18 cellular contexts compared by ENCODE assay signal in genomic region chr2:147482590-147483292, GRCh38.
"Had no signal": no experiment of that assay in that cellular context is flagged by ENCODE, and none has a peak within 500 bp of the region (broad histone marks: within the 10 kb centered on the region; RNA-seq: fewer than 3 reads in every experiment).

No MANE protein-coding gene starts in this region.

- ATAC-seq: effector memory CD8-positive, alpha-beta T cell; natural killer cell treated with Interleukin-12 subunit alpha and Interleukin-12 subunit beta and Interleukin-15 and Interleukin-18, amount 100 ng/mL, for 72 hours; sciatic nerve; stimulated activated naive B cell treated with anti-CD40 and anti-IgM and Interleukin-4, amounts not matched to agents 10 μg/mL and 1 μg/mL and 100 μg/mL, for 72 hours; upper lobe of right lung had no signal

- H3K27me3 Mint-ChIP-seq: activated CD4-positive, alpha-beta T cell treated with anti-CD3 and anti-CD28 coated beads, Interleukin-2, amount 10 ng/mL, durations not matched to agents 24 days and 14 days; brain; effector memory CD8-positive, alpha-beta T cell; natural killer cell treated with Interleukin-12 subunit alpha and Interleukin-12 subunit beta and Interleukin-15 and Interleukin-18, amount 100 ng/mL, for 72 hours; stimulated activated naive B cell treated with anti-CD40 and anti-IgM and Interleukin-4, amounts not matched to agents 10 μg/mL and 1 μg/mL and 100 μg/mL, for 72 hours had no signal

- H3K9me3 ChIP-seq: esophagus squamous epithelium, neutrophil, spleen, upper lobe of right lung had no signal

- H3K27ac Mint-ChIP-seq: activated CD4-positive, alpha-beta T cell treated with anti-CD3 and anti-CD28 coated beads, Interleukin-2, amount 10 ng/mL, durations not matched to agents 24 days and 14 days; activated naive CD8-positive, alpha-beta T cell treated with anti-CD3 and anti-CD28 coated beads, Interleukin-2, amount 10 ng/mL, durations not matched to agents 7 days and 5 days; effector memory CD8-positive, alpha-beta T cell; natural killer cell treated with Interleukin-12 subunit alpha and Interleukin-12 subunit beta and Interleukin-15 and Interleukin-18, amount 100 ng/mL, for 72 hours; stimulated activated naive B cell treated with anti-CD40 and anti-IgM and Interleukin-4, amounts not matched to agents 10 μg/mL and 1 μg/mL and 100 μg/mL, for 72 hours had no signal

- H3K79me2 ChIP-seq: parathyroid adenoma had no signal

- H3K9me3 Mint-ChIP-seq: activated CD4-positive, alpha-beta T cell treated with anti-CD3 and anti-CD28 coated beads, Interleukin-2, amount 10 ng/mL, durations not matched to agents 24 days and 14 days; brain; effector memory CD8-positive, alpha-beta T cell; natural killer cell treated with Interleukin-12 subunit alpha and Interleukin-12 subunit beta and Interleukin-15 and Interleukin-18, amount 100 ng/mL, for 72 hours; stimulated activated naive B cell treated with anti-CD40 and anti-IgM and Interleukin-4, amounts not matched to agents 10 μg/mL and 1 μg/mL and 100 μg/mL, for 72 hours had no signal

- H3K36me3 Mint-ChIP-seq: brain; natural killer cell treated with Interleukin-12 subunit alpha and Interleukin-12 subunit beta and Interleukin-15 and Interleukin-18, amount 100 ng/mL, for 72 hours; stimulated activated naive B cell treated with anti-CD40 and anti-IgM and Interleukin-4, amounts not matched to agents 10 μg/mL and 1 μg/mL and 100 μg/mL, for 72 hours had no signal

- H3K4me1 ChIP-seq: esophagus squamous epithelium, parathyroid adenoma, spleen, upper lobe of right lung had no signal

- H3K27me3 ChIP-seq: esophagus squamous epithelium, neutrophil, spleen, upper lobe of right lung had no signal

- H3K9ac ChIP-seq: parathyroid adenoma had no signal

- H3K36me3 ChIP-seq: esophagus squamous epithelium, neutrophil, spleen, upper lobe of right lung had no signal

- H3K4me1 Mint-ChIP-seq: stimulated activated naive B cell treated with anti-CD40 and anti-IgM and Interleukin-4, amounts not matched to agents 10 μg/mL and 1 μg/mL and 100 μg/mL, for 72 hours had no signal

- DNase-seq: activated CD4-positive, alpha-beta T cell treated with anti-CD3 and anti-CD28 coated beads, Interleukin-2, amount 10 ng/mL, durations not matched to agents 24 days and 14 days; activated CD4-positive, CD25-positive, alpha-beta regulatory T cell; activated CD8-positive, alpha-beta memory T cell treated with anti-CD3 and anti-CD28 coated beads for 24 hours; activated CD8-positive, alpha-beta memory T cell treated with anti-CD3 and anti-CD28 coated beads, Interleukin-2, amount 50 U/mL, for 48 hours; activated gamma-delta T cell treated with Interleukin-2 at 50 U/mL for 16 hours; activated naive CD8-positive, alpha-beta T cell treated with anti-CD3 and anti-CD28 coated beads, Interleukin-2, amount 10 ng/mL, durations not matched to agents 7 days and 5 days; caudate nucleus; effector memory CD8-positive, alpha-beta T cell; esophagus squamous epithelium; spleen; stimulated activated CD4-positive, alpha-beta T cell treated with anti-CD3 and anti-CD28 coated beads, Interleukin-4, amount 100 ng/mL, for 4 hours; stimulated activated naive B cell treated with anti-CD40 and anti-IgM and Interleukin-4, amounts not matched to agents 10 μg/mL and 1 μg/mL and 100 μg/mL, for 72 hours; upper lobe of right lung had no signal

- H3K27ac ChIP-seq: esophagus squamous epithelium, neutrophil, parathyroid adenoma, spleen, upper lobe of right lung had no signal

- H2AFZ ChIP-seq: parathyroid adenoma had no signal

- H3K4me3 Mint-ChIP-seq: activated CD4-positive, alpha-beta T cell treated with anti-CD3 and anti-CD28 coated beads, Interleukin-2, amount 10 ng/mL, durations not matched to agents 24 days and 14 days; activated naive CD8-positive, alpha-beta T cell treated with anti-CD3 and anti-CD28 coated beads, Interleukin-2, amount 10 ng/mL, durations not matched to agents 7 days and 5 days; brain; effector memory CD8-positive, alpha-beta T cell; natural killer cell treated with Interleukin-12 subunit alpha and Interleukin-12 subunit beta and Interleukin-15 and Interleukin-18, amount 100 ng/mL, for 72 hours; stimulated activated naive B cell treated with anti-CD40 and anti-IgM and Interleukin-4, amounts not matched to agents 10 μg/mL and 1 μg/mL and 100 μg/mL, for 72 hours had no signal

- H3K4me3 ChIP-seq: esophagus squamous epithelium, spleen, upper lobe of right lung had no signal
